ENCODE assay signal across 16 cellular contexts in genomic region chr2:109214651-109215371, GRCh38.
DNase-seq lines count a peak whose midpoint lies in the region; TF ChIP-seq lines count a peak whose summit lies in the region.
"Had no signal": no experiment of that assay in that cellular context is flagged by ENCODE, and none has a peak within 500 bp of the region (broad histone marks: within the 10 kb centered on the region; RNA-seq: fewer than 3 reads in every experiment).

No MANE protein-coding gene starts in this region.

- H2AFZ ChIP-seq in Loucy (ENCODE audit: low read length) (no peak overlapping the region), GM23248 (no peak overlapping the region)

- no peak for TF ChIP-seq POLR2A in sigmoid colon (IDR thresholded peaks at IDR 0.05)

- 78 to 86% methylated on average over 11 of the region's 11 CpGs for WGBS in sigmoid colon, 2 donors
- WGBS in GM23248 (ENCODE audit: low coverage in 1 of 2, low lambda C conversion rate in 2 of 2, missing lambda C conversion rate in 2 of 2), 2 experiments = 91 to 93% methylated on average over 11 of the region's 11 CpGs

- peak overlapping the region; percentile 42 for H3K9ac ChIP-seq in Loucy (ENCODE audit: low read depth, low read length, poor library complexity, severe bottlenecking)
- no peak overlapping the region for H3K9ac ChIP-seq in GM23248

- intact Hi-C loops in sigmoid colon (cut with DNase I) = no loop called here

- peak overlapping the region; percentile 65 for H3K4me3 Mint-ChIP-seq in activated T-cell treated with anti-CD3 and anti-CD28 coated beads, Interleukin-2, amount 50 U/mL, for 24 hours
- H3K4me3 Mint-ChIP-seq in activated naive CD8-positive, alpha-beta T cell treated with anti-CD3 and anti-CD28 coated beads for 36 hours = peak overlapping the region; percentile 65
- H3K4me3 Mint-ChIP-seq: brain had no signal

- H3K36me3 Mint-ChIP-seq in activated T-cell treated with anti-CD3 and anti-CD28 coated beads, Interleukin-2, amount 50 U/mL, for 24 hours (ENCODE audit: low read depth) = no peaks in the 10 kb centered on the region
- H3K36me3 Mint-ChIP-seq in activated naive CD8-positive, alpha-beta T cell treated with anti-CD3 and anti-CD28 coated beads for 36 hours = peaks cover 1% of the 10 kb centered on the region

- H3K4me3 ChIP-seq in Loucy (ENCODE audit: low read length, poor library complexity, severe bottlenecking) (peak overlapping the region; percentile 57), sigmoid colon (no peak overlapping the region), GM23248 (no peak overlapping the region)

- peak overlapping the region; percentile 92 for H3K27ac Mint-ChIP-seq in activated T-cell treated with anti-CD3 and anti-CD28 coated beads, Interleukin-2, amount 50 U/mL, for 24 hours
- H3K27ac Mint-ChIP-seq in activated naive CD8-positive, alpha-beta T cell treated with anti-CD3 and anti-CD28 coated beads for 36 hours = peak overlapping the region; percentile 81

- 0 out of 2 replicates have a peak, but pooled peaks cover 5% of the 10 kb centered on the region for H3F3A ChIP-seq in Loucy (ENCODE audit: low read depth)
- H3F3A ChIP-seq in GM23248 (ENCODE audit: insufficient read depth) = peaks cover 25% of the 10 kb centered on the region

- DNase-seq in activated T-cell treated with anti-CD3 and anti-CD28 coated beads, Interleukin-2, amount 50 U/mL, for 24 hours = no peak
- DNase-seq in activated T-cell treated with anti-CD3 and anti-CD28 coated beads for 4 hours (no peak), sigmoid colon (peak; percentile 37), GM23248 (no peak), H4 (ENCODE audit: low spot score) (no peak), superior temporal gyrus (ENCODE audit: extremely low spot score) (no peak)
- DNase-seq in activated naive CD8-positive, alpha-beta T cell treated with anti-CD3 and anti-CD28 coated beads for 36 hours = peak; percentile 24
- DNase-seq: DMS53, foreskin melanocyte, NCI-H2029, NCI-H82, nucleus accumbens, Right ventricle myocardium superior had no signal

- H3K4me1 ChIP-seq in Loucy (ENCODE audit: insufficient read depth, low read length, poor library complexity, severe bottlenecking) = peaks cover 74% of the 10 kb centered on the region
- peaks cover 0 to 53% (median 23%) of the 10 kb centered on the region in 4 donors for H3K4me1 ChIP-seq in sigmoid colon
- H3K4me1 ChIP-seq in GM23248 (ENCODE audit: insufficient read depth) = peaks cover 37% of the 10 kb centered on the region

- H3K9me2 ChIP-seq in Loucy (replicated peaks; ENCODE audit: low read depth, low read length) (no peaks in the 10 kb centered on the region), GM23248 (ENCODE audit: insufficient read depth) (no peaks in the 10 kb centered on the region)

- TF ChIP-seq CTCF in Loucy (conservative IDR thresholded peaks at IDR 0.05; ENCODE audit: low read length) (no peak), sigmoid colon (IDR thresholded peaks at IDR 0.05) (no peak)

- H3K9me3 ChIP-seq in Loucy (ENCODE audit: insufficient read depth, low read depth, low read length) = no peaks in the 10 kb centered on the region
- no peaks in the 10 kb centered on the region for H3K9me3 ChIP-seq in sigmoid colon
- H3K9me3 ChIP-seq in GM23248 (ENCODE audit: low read depth) = no peaks in the 10 kb centered on the region

- H3K79me2 ChIP-seq in Loucy (ENCODE audit: insufficient read depth, low read length) = peaks cover 45% of the 10 kb centered on the region
- H3K79me2 ChIP-seq in GM23248 (ENCODE audit: insufficient read depth) = no peaks in the 10 kb centered on the region

- peaks cover 86% of the 10 kb centered on the region for H3K4me1 Mint-ChIP-seq in activated T-cell treated with anti-CD3 and anti-CD28 coated beads, Interleukin-2, amount 50 U/mL, for 24 hours (ENCODE audit: low read depth)
- H3K4me1 Mint-ChIP-seq in activated naive CD8-positive, alpha-beta T cell treated with anti-CD3 and anti-CD28 coated beads for 36 hours = peaks cover 74% of the 10 kb centered on the region

- no peaks in the 10 kb centered on the region for H4K20me1 ChIP-seq in Loucy (ENCODE audit: insufficient read depth, low read length, poor library complexity, severe bottlenecking)
- H4K20me1 ChIP-seq in GM23248 (ENCODE audit: insufficient read depth) = no peaks in the 10 kb centered on the region

- H3K27ac ChIP-seq in sigmoid colon (no peak overlapping the region), GM23248 (no peak overlapping the region)

- H3K27me3 ChIP-seq in Loucy (ENCODE audit: insufficient read depth, low read length, poor library complexity, severe bottlenecking) = no peaks in the 10 kb centered on the region
- no peaks in the 10 kb centered on the region for H3K27me3 ChIP-seq in sigmoid colon
- no peaks in the 10 kb centered on the region; the same call in 1 of the 2 replicates for H3K27me3 ChIP-seq in GM23248 (replicated peaks; ENCODE audit: insufficient read depth)

- peaks cover 91% of the 10 kb centered on the region for H3K27me3 Mint-ChIP-seq in activated T-cell treated with anti-CD3 and anti-CD28 coated beads, Interleukin-2, amount 50 U/mL, for 24 hours
- H3K27me3 Mint-ChIP-seq in activated naive CD8-positive, alpha-beta T cell treated with anti-CD3 and anti-CD28 coated beads for 36 hours = peaks cover 74% of the 10 kb centered on the region
- H3K27me3 Mint-ChIP-seq: brain had no signal

- no peak for TF ChIP-seq EP300 in sigmoid colon (IDR thresholded peaks at IDR 0.05)

- no peaks in the 10 kb centered on the region for H3K9me3 Mint-ChIP-seq in activated T-cell treated with anti-CD3 and anti-CD28 coated beads, Interleukin-2, amount 50 U/mL, for 24 hours
- no peaks in the 10 kb centered on the region for H3K9me3 Mint-ChIP-seq in activated naive CD8-positive, alpha-beta T cell treated with anti-CD3 and anti-CD28 coated beads for 36 hours
- H3K9me3 Mint-ChIP-seq: activated T-cell treated with anti-CD3 and anti-CD28 coated beads, Interleukin-2, amount 50 U/mL, for 4 hours had no signal

- in situ Hi-C loops in GM23248 (cut with MboI) = no loop called here

- H3K36me3 ChIP-seq in Loucy (ENCODE audit: insufficient read depth, low read length) (no peaks in the 10 kb centered on the region), sigmoid colon (no peaks in the 10 kb centered on the region), GM23248 (ENCODE audit: low read depth) (no peaks in the 10 kb centered on the region)

- peak overlapping the region; percentile 66 for H3K4me2 ChIP-seq in Loucy (ENCODE audit: low read depth, low read length, poor library complexity, severe bottlenecking)
- no peak overlapping the region for H3K4me2 ChIP-seq in GM23248 (ENCODE audit: unreplicated experiment)

Comparison
In these comparisons a context has a peak if more than half of its experiments do, and no peak if none do; other contexts are left out.
1. DNase-seq: peak in activated naive CD8-positive, alpha-beta T cell treated with anti-CD3 and anti-CD28 coated beads for 36 hours (single experiment) and sigmoid colon (single experiment); none in activated T-cell treated with anti-CD3 and anti-CD28 coated beads, Interleukin-2, amount 50 U/mL, for 24 hours (single experiment), activated T-cell treated with anti-CD3 and anti-CD28 coated beads for 4 hours (single experiment), GM23248 (single experiment), H4 (single experiment) and superior temporal gyrus (single experiment).